Comparison of ENCODE assay signal across 25 cellular contexts in genomic region chr11:44467931-44468330, GRCh38.
"Had no signal": no experiment of that assay in that cellular context is flagged by ENCODE, and none has a peak within 500 bp of the region (broad histone marks: within the 10 kb centered on the region; RNA-seq: fewer than 3 reads in every experiment).

No MANE protein-coding gene starts in this region.

- H3K4me3 ChIP-seq: cardiac muscle cell had no signal

- DNase-seq: activated B cell treated with CpG ODN at 0.5 μM for 24 hours; activated CD4-positive, alpha-beta T cell treated with anti-CD3 and anti-CD28 coated beads for 1 hour; activated CD4-positive, alpha-beta T cell treated with anti-CD3 and anti-CD28 coated beads, Interleukin-2, amount 10 ng/mL, durations not matched to agents 24 days and 14 days; activated CD4-positive, alpha-beta T cell treated with anti-CD3 and anti-CD28 coated beads, Interleukin-2, amount 50 U/mL, for 48 hours; activated CD8-positive, alpha-beta memory T cell treated with anti-CD3 and anti-CD28 coated beads, Interleukin-2, amount 10 ng/mL, durations not matched to agents 7 days and 5 days; activated effector memory CD4-positive, alpha-beta T cell treated with Interleukin-2 at 50 U/mL for 16 hours; activated naive CD4-positive, alpha-beta T cell; activated naive CD8-positive, alpha-beta T cell treated with anti-CD3 and anti-CD28 coated beads, Interleukin-2, amount 50 U/mL, for 24 hours; activated T-cell treated with anti-CD3 and anti-CD28 coated beads, Interleukin-2, amount 50 U/mL, for 24 hours; amygdala; KG1; NCI-H1092; NCI-H1417; NCI-H1930; NCI-H345; NCI-H510A; PC-3; SHP77 treated with DMSO at 0.1 percent for 48 hours; T-helper 17 cell; T-helper 9 cell had no signal

- H3K4me1 Mint-ChIP-seq: activated B cell treated with CpG ODN at 0.5 μM for 24 hours; activated CD4-positive, alpha-beta T cell treated with anti-CD3 and anti-CD28 coated beads, Interleukin-2, amount 10 ng/mL, durations not matched to agents 24 days and 14 days; activated CD8-positive, alpha-beta memory T cell treated with anti-CD3 and anti-CD28 coated beads, Interleukin-2, amount 10 ng/mL, durations not matched to agents 7 days and 5 days; activated naive CD8-positive, alpha-beta T cell treated with anti-CD3 and anti-CD28 coated beads, Interleukin-2, amount 50 U/mL, for 24 hours; brain; IgD-negative memory B cell; T-helper 17 cell had no signal

- H3K36me3 ChIP-seq: cardiac muscle cell had no signal

- H3K27ac ChIP-seq: cardiac muscle cell had no signal

- H3K36me3 Mint-ChIP-seq: activated CD8-positive, alpha-beta memory T cell treated with anti-CD3 and anti-CD28 coated beads, Interleukin-2, amount 10 ng/mL, durations not matched to agents 7 days and 5 days; activated naive CD4-positive, alpha-beta T cell treated with anti-CD3 and anti-CD28 coated beads, Interleukin-2, amount 50 U/mL, for 72 hours; brain; IgD-negative memory B cell had no signal

- H3K27ac Mint-ChIP-seq: activated B cell treated with CpG ODN at 0.5 μM for 24 hours; activated CD4-positive, alpha-beta T cell treated with anti-CD3 and anti-CD28 coated beads, Interleukin-2, amount 10 ng/mL, durations not matched to agents 24 days and 14 days; activated CD8-positive, alpha-beta memory T cell treated with anti-CD3 and anti-CD28 coated beads, Interleukin-2, amount 10 ng/mL, durations not matched to agents 7 days and 5 days; activated naive CD8-positive, alpha-beta T cell treated with anti-CD3 and anti-CD28 coated beads, Interleukin-2, amount 50 U/mL, for 24 hours; activated T-cell treated with anti-CD3 and anti-CD28 coated beads, Interleukin-2, amount 50 U/mL, for 24 hours; activated T-helper 1 cell treated with anti-CD3 and anti-CD28 coated beads, Interleukin-12 subunit alpha, Interleukin-12 subunit beta, Interleukin-2, Interleukin-4 antibody, amounts not matched to agents 30 ng/mL and 10 ng/mL and 1 ng/mL, durations not matched to agents 14 hours and 24 hours and 36 hours; brain; IgD-negative memory B cell; T-helper 17 cell had no signal

- H3K27me3 ChIP-seq: cardiac muscle cell had no signal

- ATAC-seq: activated CD8-positive, alpha-beta memory T cell treated with anti-CD3 and anti-CD28 coated beads, Interleukin-2, amount 10 ng/mL, durations not matched to agents 7 days and 5 days; activated naive CD4-positive, alpha-beta T cell treated with anti-CD3 and anti-CD28 coated beads, Interleukin-2, amount 50 U/mL, for 72 hours; activated naive CD8-positive, alpha-beta T cell treated with anti-CD3 and anti-CD28 coated beads, Interleukin-2, amount 50 U/mL, for 24 hours; PC-3; T-helper 17 cell had no signal

- H3K4me3 Mint-ChIP-seq: activated B cell treated with CpG ODN at 0.5 μM for 24 hours; activated CD4-positive, alpha-beta T cell treated with anti-CD3 and anti-CD28 coated beads, Interleukin-2, amount 10 ng/mL, durations not matched to agents 24 days and 14 days; activated CD8-positive, alpha-beta memory T cell treated with anti-CD3 and anti-CD28 coated beads, Interleukin-2, amount 10 ng/mL, durations not matched to agents 7 days and 5 days; activated naive CD8-positive, alpha-beta T cell treated with anti-CD3 and anti-CD28 coated beads, Interleukin-2, amount 50 U/mL, for 24 hours; activated T-cell treated with anti-CD3 and anti-CD28 coated beads, Interleukin-2, amount 50 U/mL, for 24 hours; activated T-helper 1 cell treated with anti-CD3 and anti-CD28 coated beads, Interleukin-12 subunit alpha, Interleukin-12 subunit beta, Interleukin-2, Interleukin-4 antibody, amounts not matched to agents 30 ng/mL and 10 ng/mL and 1 ng/mL, durations not matched to agents 14 hours and 24 hours and 36 hours; brain; T-helper 17 cell had no signal

- H3K9me3 Mint-ChIP-seq: activated T-helper 1 cell treated with anti-CD3 and anti-CD28 coated beads, Interleukin-12 subunit alpha, Interleukin-12 subunit beta, Interleukin-2, Interleukin-4 antibody, amounts not matched to agents 30 ng/mL and 10 ng/mL and 1 ng/mL, durations not matched to agents 14 hours and 24 hours and 36 hours had no signal
